2 cellular contexts compared by ENCODE assay signal in the genomic region with DNA sequence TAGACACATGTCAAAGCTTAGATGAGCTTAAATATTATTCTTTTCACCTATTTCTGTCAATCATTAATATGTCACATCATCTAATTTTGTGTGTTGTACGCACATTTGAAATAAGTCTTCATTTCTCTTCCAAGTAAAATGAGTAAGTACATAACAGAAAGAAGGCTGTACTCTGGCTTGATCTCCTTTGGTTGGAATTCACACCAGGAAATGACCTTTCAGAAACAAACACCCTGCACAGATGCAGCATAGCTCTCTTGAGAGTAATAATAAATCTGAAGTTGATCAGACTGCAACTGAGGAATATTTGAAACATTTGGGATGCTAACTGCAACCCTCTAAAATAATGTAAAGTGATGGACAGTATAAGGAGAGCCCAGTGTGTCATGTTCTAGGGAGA.
TF ChIP-seq lines count a peak whose summit lies in the region.

No MANE protein-coding gene starts in this region.

TF ChIP-seq in IMR-90, 13 proteins besides CTCF, POLR2A, EP300 and RAD21:
- TF ChIP-seq BHLHE40 (IDR thresholded peaks at IDR 0.05; ENCODE audit: low read depth, low read length) (no peak), FOS (IDR thresholded peaks at IDR 0.05; ENCODE audit: low read depth, low read length) (no peak), SMC3 (IDR thresholded peaks at IDR 0.05; ENCODE audit: low read depth, low read length) (no peak), CEBPB (IDR thresholded peaks at IDR 0.05; ENCODE audit: low read depth, low read length) (no peak), RCOR1 (IDR thresholded peaks at IDR 0.05; ENCODE audit: insufficient replicate concordance, low read length) (no peak), RFX5 (IDR thresholded peaks at IDR 0.05; ENCODE audit: low read depth, low read length) (no peak), MAFK (IDR thresholded peaks at IDR 0.05; ENCODE audit: low read depth, low read length) (no peak), MAZ (IDR thresholded peaks at IDR 0.05; ENCODE audit: borderline replicate concordance, low read depth, low read length) (no peak), MXI1 (IDR thresholded peaks at IDR 0.05; ENCODE audit: borderline replicate concordance, low read depth, low read length) (no peak), NFE2L2 (IDR thresholded peaks at IDR 0.05; ENCODE audit: low read depth, low read length) (no peak), USF2 (IDR thresholded peaks at IDR 0.05; ENCODE audit: low read depth, low read length) (no peak), CHD1 (IDR thresholded peaks at IDR 0.05; ENCODE audit: low read depth, low read length) (no peak)
- TF ChIP-seq, protein P1, sequence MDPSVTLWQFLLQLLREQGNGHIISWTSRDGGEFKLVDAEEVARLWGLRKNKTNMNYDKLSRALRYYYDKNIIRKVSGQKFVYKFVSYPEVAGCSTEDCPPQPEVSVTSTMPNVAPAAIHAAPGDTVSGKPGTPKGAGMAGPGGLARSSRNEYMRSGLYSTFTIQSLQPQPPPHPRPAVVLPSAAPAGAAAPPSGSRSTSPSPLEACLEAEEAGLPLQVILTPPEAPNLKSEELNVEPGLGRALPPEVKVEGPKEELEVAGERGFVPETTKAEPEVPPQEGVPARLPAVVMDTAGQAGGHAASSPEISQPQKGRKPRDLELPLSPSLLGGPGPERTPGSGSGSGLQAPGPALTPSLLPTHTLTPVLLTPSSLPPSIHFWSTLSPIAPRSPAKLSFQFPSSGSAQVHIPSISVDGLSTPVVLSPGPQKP (IDR thresholded peaks at IDR 0.05; ENCODE audit: borderline replicate concordance, low read depth, low read length) = no peak

TF ChIP-seq in endothelial cell of umbilical vein, 7 proteins besides CTCF, POLR2A, EP300 and RAD21:
- TF ChIP-seq JUN (IDR thresholded peaks at IDR 0.05; ENCODE audit: borderline replicate concordance, insufficient read depth, insufficient read length, low read depth) (no peak), EZH2 (IDR thresholded peaks at IDR 0.05; ENCODE audit: borderline replicate concordance, low read depth, low read length, severe bottlenecking) (no peak), GATA2 (IDR thresholded peaks at IDR 0.05; ENCODE audit: insufficient read depth, insufficient read length, low read depth, low read length) (no peak), POLR2AphosphoS5 (IDR thresholded peaks at IDR 0.05; ENCODE audit: insufficient read depth, low read depth, low read length) (no peak), MAX (IDR thresholded peaks at IDR 0.05; ENCODE audit: insufficient read depth, insufficient read length) (no peak), FOS (IDR thresholded peaks at IDR 0.05; ENCODE audit: borderline replicate concordance, insufficient read depth, low read length) (no peak), MYC (IDR thresholded peaks at IDR 0.05; ENCODE audit: low read depth, low read length) (no peak)
